ENCODE assay signal across 26 cellular contexts in the genomic region with DNA sequence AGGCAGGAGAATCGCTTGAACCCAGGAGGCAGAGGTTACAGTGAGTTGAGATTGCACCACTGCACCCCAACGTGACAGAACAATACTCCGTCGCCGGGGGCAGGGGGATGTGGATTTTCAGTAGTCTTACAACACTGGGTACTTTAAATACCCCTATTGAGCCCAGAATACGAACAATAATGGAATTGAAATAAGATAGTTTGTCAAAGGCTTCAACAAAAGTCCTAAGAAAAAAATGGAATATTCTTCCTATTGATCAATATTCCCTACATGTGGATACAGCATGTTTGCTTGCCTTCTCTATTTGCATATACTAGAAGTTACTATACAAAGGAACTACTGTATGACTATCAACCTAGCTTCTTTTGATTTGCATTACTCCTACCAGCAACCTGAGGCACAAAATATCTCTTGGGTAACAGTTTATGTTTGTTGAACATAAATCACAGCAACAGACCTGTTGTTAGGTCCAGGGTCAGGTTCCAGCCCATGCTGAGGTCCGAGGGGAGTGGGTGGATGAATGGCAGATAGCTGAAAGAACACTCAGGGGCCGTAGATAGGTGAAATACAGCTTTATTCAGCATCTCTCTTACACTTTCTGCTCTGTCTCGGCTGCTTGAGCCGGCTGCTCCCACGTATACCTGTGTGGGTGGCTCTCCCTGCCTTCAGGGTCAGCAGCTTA.
"Had no signal": no experiment of that assay in that cellular context is flagged by ENCODE, and none has a peak within 500 bp of the region (broad histone marks: within the 10 kb centered on the region; RNA-seq: fewer than 3 reads in every experiment).

No MANE protein-coding gene starts in this region.

- H3K4me3 ChIP-seq: esophagus muscularis mucosa, heart right ventricle, left lung, lower lobe of right lung, pancreas, psoas muscle, spleen, testis, transverse colon had no signal

- H3K27me3 ChIP-seq: brain microvascular endothelial cell, esophagus muscularis mucosa, foreskin keratinocyte, heart right ventricle, left lung, pancreas, spleen, testis, transverse colon had no signal

- H3K4me1 Mint-ChIP-seq: nephron had no signal

- H3K27ac Mint-ChIP-seq: activated CD4-positive, alpha-beta T cell treated with anti-CD3 and anti-CD28 coated beads for 36 hours; activated naive CD4-positive, alpha-beta T cell treated with anti-CD3 and anti-CD28 coated beads for 36 hours; activated naive CD8-positive, alpha-beta T cell treated with anti-CD3 and anti-CD28 coated beads for 36 hours; activated T-helper 1 cell treated with anti-CD3 and anti-CD28 coated beads, Interleukin-12 subunit alpha, Interleukin-12 subunit beta, Interleukin-2, Interleukin-4 antibody, amounts not matched to agents 30 ng/mL and 10 ng/mL and 1 ng/mL, durations not matched to agents 14 hours and 24 hours and 36 hours; dendritic cell treated with granulocyte-macrophage colony-stimulating factor and Interleukin-4, amounts not matched to agents 40 ng/mL and 50 ng/mL, for 4 days; T-cell had no signal

- H3K4me1 ChIP-seq: left lung, psoas muscle, testis had no signal

- ATAC-seq: activated CD4-positive, alpha-beta T cell treated with anti-CD3 and anti-CD28 coated beads for 36 hours; foreskin keratinocyte; left lung; lower lobe of right lung; pancreas; psoas muscle; stimulated activated naive CD8-positive, alpha-beta T cell treated with anti-CD3 and anti-CD28 coated beads, Interleukin-15, Interleukin-2, amounts not matched to agents 100 U/mL and 50 U/mL, for 24 hours; T-cell had no signal

- H3K27me3 Mint-ChIP-seq: activated CD4-positive, alpha-beta T cell treated with anti-CD3 and anti-CD28 coated beads for 36 hours; activated naive CD8-positive, alpha-beta T cell treated with anti-CD3 and anti-CD28 coated beads for 36 hours; dendritic cell treated with granulocyte-macrophage colony-stimulating factor and Interleukin-4, amounts not matched to agents 40 ng/mL and 50 ng/mL, for 4 days; T-cell had no signal

- H3K27ac ChIP-seq: brain microvascular endothelial cell, esophagus muscularis mucosa, foreskin keratinocyte, heart right ventricle, left lung, lower lobe of right lung, pancreas, psoas muscle, spleen, testis, transverse colon had no signal

- DNase-seq: activated CD4-positive, alpha-beta T cell treated with anti-CD3 and anti-CD28 coated beads for 36 hours; activated CD4-positive, alpha-beta T cell treated with anti-CD3 and anti-CD28 coated beads, Interleukin-2, amount 50 U/mL, for 48 hours; activated CD4-positive, CD25-positive, alpha-beta regulatory T cell; activated CD8-positive, alpha-beta memory T cell treated with anti-CD3 and anti-CD28 coated beads for 24 hours; activated effector memory CD4-positive, alpha-beta T cell treated with anti-CD3 and anti-CD28 coated beads, Interleukin-2, amount 50 U/mL, for 16 hours; activated naive CD4-positive, alpha-beta T cell treated with anti-CD3 and anti-CD28 coated beads for 36 hours; activated naive CD8-positive, alpha-beta T cell treated with anti-CD3 and anti-CD28 coated beads for 36 hours; amniotic stem cell; brain microvascular endothelial cell; central memory CD4-positive, alpha-beta T cell; foreskin keratinocyte; heart right ventricle; kidney glomerular epithelial cell; left lung; lower lobe of right lung; pancreas; psoas muscle; spleen; stimulated activated naive CD8-positive, alpha-beta T cell treated with anti-CD3 and anti-CD28 coated beads, Interleukin-15, Interleukin-2, amounts not matched to agents 100 U/mL and 50 U/mL, for 24 hours; T-cell; testis; transverse colon had no signal

- H3K36me3 ChIP-seq: brain microvascular endothelial cell, lower lobe of right lung, pancreas, transverse colon had no signal

- H3K4me3 Mint-ChIP-seq: activated CD4-positive, alpha-beta T cell treated with anti-CD3 and anti-CD28 coated beads for 36 hours; activated naive CD4-positive, alpha-beta T cell treated with anti-CD3 and anti-CD28 coated beads for 36 hours; activated naive CD8-positive, alpha-beta T cell treated with anti-CD3 and anti-CD28 coated beads for 36 hours; activated T-helper 1 cell treated with anti-CD3 and anti-CD28 coated beads, Interleukin-12 subunit alpha, Interleukin-12 subunit beta, Interleukin-2, Interleukin-4 antibody, amounts not matched to agents 30 ng/mL and 10 ng/mL and 1 ng/mL, durations not matched to agents 14 hours and 24 hours and 36 hours; dendritic cell treated with granulocyte-macrophage colony-stimulating factor and Interleukin-4, amounts not matched to agents 40 ng/mL and 50 ng/mL, for 4 days; nephron; T-cell had no signal

- H3K9me3 Mint-ChIP-seq: activated naive CD4-positive, alpha-beta T cell treated with anti-CD3 and anti-CD28 coated beads for 36 hours; activated naive CD8-positive, alpha-beta T cell treated with anti-CD3 and anti-CD28 coated beads for 36 hours; activated T-helper 1 cell treated with anti-CD3 and anti-CD28 coated beads, Interleukin-12 subunit alpha, Interleukin-12 subunit beta, Interleukin-2, Interleukin-4 antibody, amounts not matched to agents 30 ng/mL and 10 ng/mL and 1 ng/mL, durations not matched to agents 14 hours and 24 hours and 36 hours; dendritic cell treated with granulocyte-macrophage colony-stimulating factor and Interleukin-4, amounts not matched to agents 40 ng/mL and 50 ng/mL, for 4 days; nephron; T-cell had no signal

- H3K9me3 ChIP-seq: esophagus muscularis mucosa, heart right ventricle, left lung, lower lobe of right lung, pancreas, psoas muscle, spleen, testis, transverse colon had no signal
